ENCODE assay signal across 13 cellular contexts in genomic region chr17:45129426-45129939, GRCh38. TPM values are rescaled to one million over a fixed set of nuclear protein-coding genes. Genes with fewer than 3 reads are reported as not detected.
DNase-seq lines count a peak whose midpoint lies in the region; ATAC-seq and TF ChIP-seq lines count a peak whose summit lies in the region.
"Had no signal": no experiment of that assay in that cellular context is flagged by ENCODE, and none has a peak within 500 bp of the region (broad histone marks: within the 10 kb centered on the region; RNA-seq: fewer than 3 reads in every experiment).

No MANE protein-coding gene starts in this region.

- CTCF ChIA-PET in IMR-90 (lab: Yijun Ruan, JAX), result no interaction called here

- H3K14ac ChIP-seq in IMR-90 (replicated peaks; ENCODE audit: low read depth, low read length), result no peak overlapping the region

- peaks cover 9% of the 10 kb centered on the region; the same call in 1 of the 2 replicates for H4K20me1 ChIP-seq in IMR-90 (ENCODE audit: insufficient read depth, low read length)

- POLR2A ChIA-PET in IMR-90 (lab: Charles Lee; ENCODE audit: unreplicated experiment), result interaction anchor here (0.7 kb wide), 1 partner anchor 25 kb away, joined by 3 read pairs; no protein-coding TSS in a partner anchor

- peak overlapping the region; percentile 52 for H2BK20ac ChIP-seq in IMR-90 (ENCODE audit: low read depth, low read length)

- H3K36me3 Mint-ChIP-seq in glutamatergic neuron (ENCODE audit: unreplicated experiment), result no peaks in the 10 kb centered on the region

- H2AK9ac ChIP-seq in IMR-90 (replicated peaks; ENCODE audit: low read depth, low read length, poor library complexity), result peak overlapping the region; percentile 83

- no peak for TF ChIP-seq POLR2A in IMR-90 (IDR thresholded peaks at IDR 0.05; ENCODE audit: low read depth, low read length)
- TF ChIP-seq POLR2A in suprapubic skin (IDR thresholded peaks at IDR 0.05), result no peak

- no peak overlapping the region for H3K4me2 ChIP-seq in IMR-90 (ENCODE audit: low read depth, low read length)

- H2AK5ac ChIP-seq in IMR-90 (ENCODE audit: low read depth, low read length), result peak overlapping the region; percentile 74; the same call in 1 of the 2 replicates

- H3K4ac ChIP-seq in IMR-90 (ENCODE audit: low read depth, low read length), result peak overlapping the region; percentile 75

- H3K9ac ChIP-seq in IMR-90 (ENCODE audit: low read depth, low read length), result no peak overlapping the region

- TF ChIP-seq CTCF in IMR-90 (conservative IDR thresholded peaks at IDR 0.05; ENCODE audit: low read depth, low read length) (no peak), suprapubic skin (IDR thresholded peaks at IDR 0.05) (no peak), glutamatergic neuron (IDR thresholded peaks at IDR 0.05; ENCODE audit: partially characterized antibody, unreplicated experiment) (no peak)

- ATAC-seq in IMR-90 (ENCODE audit: low read depth) (no peak), GM18907 (IDR thresholded peaks at IDR 0.05; ENCODE audit: unreplicated experiment) (no peak), HG02885 (IDR thresholded peaks at IDR 0.05; ENCODE audit: poor library complexity, unreplicated experiment) (no peak)
- ATAC-seq: pancreas had no signal

- H2BK15ac ChIP-seq in IMR-90 (ENCODE audit: low read depth, low read length), result no peak overlapping the region

- H3K56ac ChIP-seq in IMR-90 (ENCODE audit: extremely low read depth, insufficient read depth, low read length), result no peak overlapping the region

- no peak overlapping the region for H2AFZ ChIP-seq in IMR-90 (replicated peaks; ENCODE audit: low read length, poor library complexity)

- TF ChIP-seq EP300 in suprapubic skin (IDR thresholded peaks at IDR 0.05), result no peak

- no peak overlapping the region for H3K18ac ChIP-seq in IMR-90 (ENCODE audit: low read depth, low read length)

- H3K27ac ChIP-seq in IMR-90 (ENCODE audit: insufficient read depth, low read length) (no peak overlapping the region), suprapubic skin (peak overlapping the region; percentile 12)
- H3K27ac ChIP-seq: cardiac muscle cell, pancreas had no signal

- H3K4me3 Mint-ChIP-seq in glutamatergic neuron (ENCODE audit: unreplicated experiment), result no peak overlapping the region
- H3K4me3 Mint-ChIP-seq: T-helper 1 cell treated with Interleukin-12 subunit alpha and Interleukin-12 subunit beta and Interleukin-4 antibody, amounts not matched to agents 30 μg/mL and 1 μg/mL, for 36 hours had no signal

- H3K23ac ChIP-seq in IMR-90 (ENCODE audit: low read depth, low read length), result peak overlapping the region; percentile 12; the same call in 1 of the 2 replicates

- H3K27me3 Mint-ChIP-seq in glutamatergic neuron (ENCODE audit: unreplicated experiment), result peaks cover 7% of the 10 kb centered on the region

- intact Hi-C loops in IMR-90 (cut with micrococcal nuclease), result no loop called here

- H3K9me1 ChIP-seq in IMR-90 (ENCODE audit: insufficient read depth, low read length), result peaks cover 32% of the 10 kb centered on the region

- H3K27me3 ChIP-seq in IMR-90 (ENCODE audit: control insufficient read depth, insufficient read depth, low read length) (no peaks in the 10 kb centered on the region), suprapubic skin (no peaks in the 10 kb centered on the region)
- H3K27me3 ChIP-seq: cardiac muscle cell, pancreas had no signal

- no peak overlapping the region for H4K5ac ChIP-seq in IMR-90 (ENCODE audit: low read depth, low read length)

- peak overlapping the region; percentile 32 for H2BK5ac ChIP-seq in IMR-90 (ENCODE audit: low read depth, low read length, poor library complexity, severe bottlenecking)

- TF ChIP-seq RAD21 in IMR-90 (IDR thresholded peaks at IDR 0.05; ENCODE audit: low read length), result no peak

- H3K79me1 ChIP-seq in IMR-90 (ENCODE audit: low read depth in 1 of 2, low read length in 2 of 2), result peaks cover 47 to 69% of the 10 kb centered on the region in 2 experiments

- H3K4me1 ChIP-seq in IMR-90 (ENCODE audit: control insufficient read depth, insufficient read depth, low read length) (peaks cover 37% of the 10 kb centered on the region), suprapubic skin (peaks cover 63% of the 10 kb centered on the region)

- H3K36me3 ChIP-seq in IMR-90 (ENCODE audit: control insufficient read depth, insufficient read depth, low read length) (no peaks in the 10 kb centered on the region), suprapubic skin (no peaks in the 10 kb centered on the region)
- H3K36me3 ChIP-seq: cardiac muscle cell, pancreas had no signal

- peaks cover 7% of the 10 kb centered on the region for H3K9me3 Mint-ChIP-seq in glutamatergic neuron (ENCODE audit: unreplicated experiment)
- H3K9me3 Mint-ChIP-seq: T-helper 1 cell treated with Interleukin-12 subunit alpha and Interleukin-12 subunit beta and Interleukin-4 antibody, amounts not matched to agents 30 μg/mL and 1 μg/mL, for 36 hours had no signal

- DNase-seq in IMR-90 (no peak), astrocyte of the hippocampus (ENCODE audit: low read depth, low spot score) (peak; percentile 46), left kidney (ENCODE audit: low read depth, low spot score) (peak; percentile 75), suprapubic skin (ENCODE audit: low spot score in 2 of 2) (no peak), glutamatergic neuron (no peak)
- DNase-seq in activated naive CD4-positive, alpha-beta T cell treated with Interleukin-2 at 50 U/mL for 16 hours, result no peak
- DNase-seq: hippocampal formation, NCI-H2081 treated with DMSO at 0.1 percent for 48 hours had no signal

- dilution Hi-C loops in IMR-90 (cut with HindIII; ENCODE audit: low sequenced_read_pairs, unreplicated experiment), result no loop called here

- H4K8ac ChIP-seq in IMR-90 (ENCODE audit: low read depth in 2 of 2, low read length in 2 of 2), result peak overlapping the region in 1 of 2 experiments; percentile 26; a peak in 1 of 4 replicates

- H3K27ac Mint-ChIP-seq in glutamatergic neuron (ENCODE audit: unreplicated experiment), result no peak overlapping the region
- H3K27ac Mint-ChIP-seq: T-helper 1 cell treated with Interleukin-12 subunit alpha and Interleukin-12 subunit beta and Interleukin-4 antibody, amounts not matched to agents 30 μg/mL and 1 μg/mL, for 36 hours had no signal

- WGBS in IMR-90 (ENCODE audit: extremely low coverage in 2 of 2, insufficient read length in 1 of 2), 2 experiments, result 89% methylated on average over 3 of the region's 10 CpGs; no CpG with 5 or more reads in 1 of the 2 experiments
- 60% methylated on average over 8 of the region's 10 CpGs for WGBS in suprapubic skin

- H3K4me3 ChIP-seq in IMR-90 (ENCODE audit: insufficient read depth, low read depth, low read length) (no peak overlapping the region), suprapubic skin (no peak overlapping the region)
- H3K4me3 ChIP-seq: cardiac muscle cell, pancreas had no signal

- peaks cover 5% of the 10 kb centered on the region for H3K4me1 Mint-ChIP-seq in glutamatergic neuron (ENCODE audit: low read depth, unreplicated experiment)

- peak overlapping the region; percentile 13; the same call in 1 of the 2 replicates for H4K91ac ChIP-seq in IMR-90 (ENCODE audit: insufficient read depth, low read depth, low read length)

- H3K9me3 ChIP-seq in IMR-90 (ENCODE audit: control insufficient read depth, insufficient read depth, low read length) (no peaks in the 10 kb centered on the region), suprapubic skin (no peaks in the 10 kb centered on the region)
- H3K9me3 ChIP-seq: pancreas had no signal

- in situ Hi-C loops in IMR-90 (cut with MboI; ENCODE audit: low sequenced_read_pairs), result no loop called here

- BruUV-seq in IMR-90 (replicated peaks; lab: Mats Ljungman, UMichigan), result no TSS peak

- H2BK120ac ChIP-seq in IMR-90 (ENCODE audit: low read depth, low read length), result peak overlapping the region; percentile 79

TF ChIP-seq in IMR-90, 13 proteins besides CTCF, POLR2A, EP300 and RAD21 (continues in another document):
- TF ChIP-seq MAZ (IDR thresholded peaks at IDR 0.05; ENCODE audit: borderline replicate concordance, low read depth, low read length) (no peak), ELK1 (IDR thresholded peaks at IDR 0.05; ENCODE audit: borderline replicate concordance, low read depth, low read length) (no peak), RFX5 (IDR thresholded peaks at IDR 0.05; ENCODE audit: low read depth, low read length) (no peak), CHD1 (IDR thresholded peaks at IDR 0.05; ENCODE audit: low read depth, low read length) (no peak), NFE2L2 (IDR thresholded peaks at IDR 0.05; ENCODE audit: low read depth, low read length) (no peak)

RNA-seq across cellular contexts. Expression of gene PLCD3, which starts 2.8 kb away (rescaled TPM):
- total RNA-seq in IMR-90 (2012; rRNA removed) (5.3 and 5.6 TPM in 2 replicates), suprapubic skin (10 to 100 TPM; 44.7 to 87.1 (median 58.3) TPM), glutamatergic neuron (ENCODE audit: unreplicated experiment) (6.2 TPM)
- polyA plus RNA-seq in IMR-90 (2012; rRNA removed), result 36.6 and 39.0 TPM in 2 replicates
- polyA plus RNA-seq in IMR-90 (2012; cell fraction: cytosol; rRNA removed), result 14.8 and 45.8 TPM in 2 replicates
- polyA plus RNA-seq in IMR-90 (2012; cell fraction: nucleus; rRNA removed; ENCODE audit: low replicate concordance), result 35.9 and 73.0 TPM in 2 replicates

RNA-seq across cellular contexts. Expression of gene ACBD4, which starts 6.0 kb away (rescaled TPM):
- total RNA-seq in IMR-90 (2012; rRNA removed) (1.7 and 2.3 TPM in 2 replicates), suprapubic skin (10 to 100 TPM in 2 of 4 donors, 1 to 10 TPM in 2; 6.2 to 37.7 (median 10.9) TPM), glutamatergic neuron (ENCODE audit: unreplicated experiment) (3.7 TPM)
- 5.7 and 6.1 TPM in 2 replicates for polyA plus RNA-seq in IMR-90 (2012; rRNA removed)
- polyA plus RNA-seq in IMR-90 (2012; cell fraction: cytosol; rRNA removed), result 4.5 and 5.5 TPM in 2 replicates
- 29.9 and 39.6 TPM in 2 replicates for polyA plus RNA-seq in IMR-90 (2012; cell fraction: nucleus; rRNA removed; ENCODE audit: low replicate concordance)

RNA-seq across cellular contexts. Expression of gene HEXIM1, which starts 18.8 kb away (rescaled TPM):
- total RNA-seq in IMR-90 (2012; rRNA removed) (5.9 and 8.6 TPM in 2 replicates), suprapubic skin (10 to 100 TPM; 23.1 to 35.6 (median 27.8) TPM), glutamatergic neuron (ENCODE audit: unreplicated experiment) (13.0 TPM)
- polyA plus RNA-seq in IMR-90 (2012; rRNA removed), result 14.5 TPM in 2 replicates
- polyA plus RNA-seq in IMR-90 (2012; cell fraction: cytosol; rRNA removed), result 13.5 and 13.8 TPM in 2 replicates
- 8.5 and 12.5 TPM in 2 replicates for polyA plus RNA-seq in IMR-90 (2012; cell fraction: nucleus; rRNA removed; ENCODE audit: low replicate concordance)

RNA-seq across cellular contexts. Expression of gene HEXIM2, which starts 32.2 kb away (rescaled TPM):
- total RNA-seq in IMR-90 (2012; rRNA removed) (5.6 and 6.1 TPM in 2 replicates), suprapubic skin (10 to 100 TPM in 1 of 4 donors, 1 to 10 TPM in 3; 2.2 to 10.4 (median 4.4) TPM), glutamatergic neuron (ENCODE audit: unreplicated experiment) (8.4 TPM)
- 4.5 TPM in 2 replicates for polyA plus RNA-seq in IMR-90 (2012; rRNA removed)
- 5.2 and 10.6 TPM in 2 replicates for polyA plus RNA-seq in IMR-90 (2012; cell fraction: cytosol; rRNA removed)
- 2.9 and 6.9 TPM in 2 replicates for polyA plus RNA-seq in IMR-90 (2012; cell fraction: nucleus; rRNA removed; ENCODE audit: low replicate concordance)

Comparison
In these comparisons a context has a peak if more than half of its experiments do, and no peak if none do; other contexts are left out.
1. DNase-seq: peak in astrocyte of the hippocampus (single experiment) and left kidney (single experiment); none in IMR-90 (single experiment), suprapubic skin (0 of 2), activated naive CD4-positive, alpha-beta T cell treated with Interleukin-2 at 50 U/mL for 16 hours (single experiment) and glutamatergic neuron (single experiment).